In the genomic region with DNA sequence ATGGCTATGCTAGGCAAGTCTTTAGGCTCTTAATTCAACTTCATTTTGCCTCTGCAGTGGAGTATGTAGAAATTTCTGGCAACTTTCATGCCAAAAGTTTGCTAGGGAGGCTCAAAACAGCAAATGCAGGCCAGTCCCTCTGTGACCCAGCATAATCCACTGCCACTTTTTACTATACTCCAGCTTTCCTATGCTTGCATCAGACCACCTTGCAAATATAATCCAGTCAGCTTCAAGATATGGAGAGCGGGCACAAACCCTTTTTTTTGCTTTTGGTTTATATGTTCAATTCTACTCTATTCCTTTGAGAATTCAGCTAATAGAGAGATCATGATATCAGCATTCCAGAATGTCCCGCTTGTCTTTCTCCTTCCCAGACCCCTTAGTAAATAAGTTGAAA, we compare ENCODE assay signal across 1 cellular context.
TF ChIP-seq lines count a peak whose summit lies in the region.

No MANE protein-coding gene starts in this region.

TF ChIP-seq in GM23338, 12 proteins besides CTCF, POLR2A, EP300 and RAD21:
- TF ChIP-seq, protein P1, sequence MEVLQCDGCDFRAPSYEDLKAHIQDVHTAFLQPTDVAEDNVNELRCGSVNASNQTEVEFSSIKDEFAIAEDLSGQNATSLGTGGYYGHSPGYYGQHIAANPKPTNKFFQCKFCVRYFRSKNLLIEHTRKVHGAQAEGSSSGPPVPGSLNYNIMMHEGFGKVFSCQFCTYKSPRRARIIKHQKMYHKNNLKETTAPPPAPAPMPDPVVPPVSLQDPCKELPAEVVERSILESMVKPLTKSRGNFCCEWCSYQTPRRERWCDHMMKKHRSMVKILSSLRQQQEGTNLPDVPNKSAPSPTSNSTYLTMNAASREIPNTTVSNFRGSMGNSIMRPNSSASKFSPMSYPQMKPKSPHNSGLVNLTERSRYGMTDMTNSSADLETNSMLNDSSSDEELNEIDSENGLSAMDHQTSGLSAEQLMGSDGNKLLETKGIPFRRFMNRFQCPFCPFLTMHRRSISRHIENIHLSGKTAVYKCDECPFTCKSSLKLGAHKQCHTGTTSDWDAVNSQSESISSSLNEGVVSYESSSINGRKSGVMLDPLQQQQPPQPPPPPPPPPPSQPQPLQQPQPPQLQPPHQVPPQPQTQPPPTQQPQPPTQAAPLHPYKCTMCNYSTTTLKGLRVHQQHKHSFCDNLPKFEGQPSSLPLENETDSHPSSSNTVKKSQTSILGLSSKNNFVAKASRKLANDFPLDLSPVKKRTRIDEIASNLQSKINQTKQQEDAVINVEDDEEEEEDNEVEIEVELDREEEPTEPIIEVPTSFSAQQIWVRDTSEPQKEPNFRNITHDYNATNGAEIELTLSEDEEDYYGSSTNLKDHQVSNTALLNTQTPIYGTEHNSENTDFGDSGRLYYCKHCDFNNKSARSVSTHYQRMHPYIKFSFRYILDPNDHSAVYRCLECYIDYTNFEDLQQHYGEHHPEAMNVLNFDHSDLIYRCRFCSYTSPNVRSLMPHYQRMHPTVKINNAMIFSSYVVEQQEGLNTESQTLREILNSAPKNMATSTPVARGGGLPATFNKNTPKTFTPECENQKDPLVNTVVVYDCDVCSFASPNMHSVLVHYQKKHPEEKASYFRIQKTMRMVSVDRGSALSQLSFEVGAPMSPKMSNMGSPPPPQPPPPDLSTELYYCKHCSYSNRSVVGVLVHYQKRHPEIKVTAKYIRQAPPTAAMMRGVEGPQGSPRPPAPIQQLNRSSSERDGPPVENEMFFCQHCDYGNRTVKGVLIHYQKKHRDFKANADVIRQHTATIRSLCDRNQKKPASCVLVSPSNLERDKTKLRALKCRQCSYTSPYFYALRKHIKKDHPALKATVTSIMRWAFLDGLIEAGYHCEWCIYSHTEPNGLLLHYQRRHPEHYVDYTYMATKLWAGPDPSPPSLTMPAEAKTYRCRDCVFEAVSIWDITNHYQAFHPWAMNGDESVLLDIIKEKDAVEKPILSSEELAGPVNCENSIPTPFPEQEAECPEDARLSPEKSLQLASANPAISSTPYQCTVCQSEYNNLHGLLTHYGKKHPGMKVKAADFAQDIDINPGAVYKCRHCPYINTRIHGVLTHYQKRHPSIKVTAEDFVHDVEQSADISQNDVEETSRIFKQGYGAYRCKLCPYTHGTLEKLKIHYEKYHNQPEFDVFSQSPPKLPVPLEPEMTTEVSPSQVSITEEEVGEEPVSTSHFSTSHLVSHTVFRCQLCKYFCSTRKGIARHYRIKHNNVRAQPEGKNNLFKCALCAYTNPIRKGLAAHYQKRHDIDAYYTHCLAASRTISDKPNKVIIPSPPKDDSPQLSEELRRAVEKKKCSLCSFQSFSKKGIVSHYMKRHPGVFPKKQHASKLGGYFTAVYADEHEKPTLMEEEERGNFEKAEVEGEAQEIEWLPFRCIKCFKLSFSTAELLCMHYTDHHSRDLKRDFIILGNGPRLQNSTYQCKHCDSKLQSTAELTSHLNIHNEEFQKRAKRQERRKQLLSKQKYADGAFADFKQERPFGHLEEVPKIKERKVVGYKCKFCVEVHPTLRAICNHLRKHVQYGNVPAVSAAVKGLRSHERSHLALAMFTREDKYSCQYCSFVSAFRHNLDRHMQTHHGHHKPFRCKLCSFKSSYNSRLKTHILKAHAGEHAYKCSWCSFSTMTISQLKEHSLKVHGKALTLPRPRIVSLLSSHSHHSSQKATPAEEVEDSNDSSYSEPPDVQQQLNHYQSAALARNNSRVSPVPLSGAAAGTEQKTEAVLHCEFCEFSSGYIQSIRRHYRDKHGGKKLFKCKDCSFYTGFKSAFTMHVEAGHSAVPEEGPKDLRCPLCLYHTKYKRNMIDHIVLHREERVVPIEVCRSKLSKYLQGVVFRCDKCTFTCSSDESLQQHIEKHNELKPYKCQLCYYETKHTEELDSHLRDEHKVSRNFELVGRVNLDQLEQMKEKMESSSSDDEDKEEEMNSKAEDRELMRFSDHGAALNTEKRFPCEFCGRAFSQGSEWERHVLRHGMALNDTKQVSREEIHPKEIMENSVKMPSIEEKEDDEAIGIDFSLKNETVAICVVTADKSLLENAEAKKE (CRISPR knock-in tag; IDR thresholded peaks at IDR 0.05): no peak
- TF ChIP-seq STAT1 (IDR thresholded peaks at IDR 0.05; ENCODE audit: unreplicated experiment) (no peak), NANOG (IDR thresholded peaks at IDR 0.05; ENCODE audit: borderline replicate concordance) (no peak), EZH2 (IDR thresholded peaks at IDR 0.05; ENCODE audit: low read depth, unreplicated experiment) (no peak), ZNF331 (CRISPR knock-in tag; IDR thresholded peaks at IDR 0.05; ENCODE audit: low read depth) (no peak), ZNF114 (CRISPR knock-in tag; IDR thresholded peaks at IDR 0.05) (no peak), CREB1 (CRISPR knock-in tag; IDR thresholded peaks at IDR 0.05; ENCODE audit: low read depth) (no peak), EZH2phosphoT487 (IDR thresholded peaks at IDR 0.05; ENCODE audit: unreplicated experiment) (no peak), POLR2AphosphoS5 (IDR thresholded peaks at IDR 0.05; ENCODE audit: low read depth) (no peak)
- TF ChIP-seq, protein P2, sequence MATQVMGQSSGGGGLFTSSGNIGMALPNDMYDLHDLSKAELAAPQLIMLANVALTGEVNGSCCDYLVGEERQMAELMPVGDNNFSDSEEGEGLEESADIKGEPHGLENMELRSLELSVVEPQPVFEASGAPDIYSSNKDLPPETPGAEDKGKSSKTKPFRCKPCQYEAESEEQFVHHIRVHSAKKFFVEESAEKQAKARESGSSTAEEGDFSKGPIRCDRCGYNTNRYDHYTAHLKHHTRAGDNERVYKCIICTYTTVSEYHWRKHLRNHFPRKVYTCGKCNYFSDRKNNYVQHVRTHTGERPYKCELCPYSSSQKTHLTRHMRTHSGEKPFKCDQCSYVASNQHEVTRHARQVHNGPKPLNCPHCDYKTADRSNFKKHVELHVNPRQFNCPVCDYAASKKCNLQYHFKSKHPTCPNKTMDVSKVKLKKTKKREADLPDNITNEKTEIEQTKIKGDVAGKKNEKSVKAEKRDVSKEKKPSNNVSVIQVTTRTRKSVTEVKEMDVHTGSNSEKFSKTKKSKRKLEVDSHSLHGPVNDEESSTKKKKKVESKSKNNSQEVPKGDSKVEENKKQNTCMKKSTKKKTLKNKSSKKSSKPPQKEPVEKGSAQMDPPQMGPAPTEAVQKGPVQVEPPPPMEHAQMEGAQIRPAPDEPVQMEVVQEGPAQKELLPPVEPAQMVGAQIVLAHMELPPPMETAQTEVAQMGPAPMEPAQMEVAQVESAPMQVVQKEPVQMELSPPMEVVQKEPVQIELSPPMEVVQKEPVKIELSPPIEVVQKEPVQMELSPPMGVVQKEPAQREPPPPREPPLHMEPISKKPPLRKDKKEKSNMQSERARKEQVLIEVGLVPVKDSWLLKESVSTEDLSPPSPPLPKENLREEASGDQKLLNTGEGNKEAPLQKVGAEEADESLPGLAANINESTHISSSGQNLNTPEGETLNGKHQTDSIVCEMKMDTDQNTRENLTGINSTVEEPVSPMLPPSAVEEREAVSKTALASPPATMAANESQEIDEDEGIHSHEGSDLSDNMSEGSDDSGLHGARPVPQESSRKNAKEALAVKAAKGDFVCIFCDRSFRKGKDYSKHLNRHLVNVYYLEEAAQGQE (IDR thresholded peaks at IDR 0.05; ENCODE audit: unreplicated experiment): no peak
TF ChIP-seq in GM23338: peak in this region for 0.
